ENCODE assay signal across 12 cellular contexts in genomic region chr17:73142763-73143395, GRCh38.
DNase-seq lines count a peak whose midpoint lies in the region; ATAC-seq and TF ChIP-seq lines count a peak whose summit lies in the region.
"Had no signal": no experiment of that assay in that cellular context is flagged by ENCODE, and none has a peak within 500 bp of the region (broad histone marks: within the 10 kb centered on the region; RNA-seq: fewer than 3 reads in every experiment).

No MANE protein-coding gene starts in this region.

- H3K4me3 ChIP-seq in RWPE2 (ENCODE audit: severe bottlenecking) (no peak overlapping the region), choroid plexus epithelial cell (ENCODE audit: low read depth, low read length) (no peak overlapping the region)

- no peak overlapping the region for H3K4me3 Mint-ChIP-seq in activated naive CD4-positive, alpha-beta T cell treated with anti-CD3 and anti-CD28 coated beads, Interleukin-2, amount 10 ng/mL, durations not matched to agents 7 days and 5 days
- peak overlapping the region; percentile 42 for H3K4me3 Mint-ChIP-seq in stimulated activated naive CD8-positive, alpha-beta T cell treated with anti-CD3 and anti-CD28 coated beads, Interleukin-15, Interleukin-2, amounts not matched to agents 100 ng/mL and 50 ng/mL, for 24 hours
- H3K4me3 Mint-ChIP-seq: B cell had no signal

- H3K36me3 Mint-ChIP-seq in activated naive CD4-positive, alpha-beta T cell treated with anti-CD3 and anti-CD28 coated beads, Interleukin-2, amount 10 ng/mL, durations not matched to agents 7 days and 5 days, result peaks cover 5% of the 10 kb centered on the region
- peaks cover 6% of the 10 kb centered on the region for H3K36me3 Mint-ChIP-seq in stimulated activated naive CD8-positive, alpha-beta T cell treated with anti-CD3 and anti-CD28 coated beads, Interleukin-15, Interleukin-2, amounts not matched to agents 100 ng/mL and 50 ng/mL, for 24 hours (ENCODE audit: low read depth)

- no peaks in the 10 kb centered on the region for H3K9me3 ChIP-seq in RWPE2 (ENCODE audit: severe bottlenecking)

- ATAC-seq in RWPE2 (ENCODE audit: low read depth) (peak; percentile 62; the same call in 1 of the 3 replicates), HG02678 (IDR thresholded peaks at IDR 0.05; ENCODE audit: unreplicated experiment) (no peak)
- ATAC-seq: activated CD4-positive, CD25-positive, alpha-beta regulatory T cell treated with anti-CD3 and anti-CD28 coated beads, Interleukin-2, amount 50 U/mL, for 24 hours had no signal

- no peaks in the 10 kb centered on the region for H3K27me3 ChIP-seq in RWPE2 (ENCODE audit: insufficient read depth, poor library complexity, severe bottlenecking)

- no peaks in the 10 kb centered on the region for H3K36me3 ChIP-seq in RWPE2 (ENCODE audit: low read depth)

- peaks cover 11% of the 10 kb centered on the region for H3K27me3 Mint-ChIP-seq in activated naive CD4-positive, alpha-beta T cell treated with anti-CD3 and anti-CD28 coated beads, Interleukin-2, amount 10 ng/mL, durations not matched to agents 7 days and 5 days
- peaks cover 4% of the 10 kb centered on the region for H3K27me3 Mint-ChIP-seq in stimulated activated naive CD8-positive, alpha-beta T cell treated with anti-CD3 and anti-CD28 coated beads, Interleukin-15, Interleukin-2, amounts not matched to agents 100 ng/mL and 50 ng/mL, for 24 hours

- no peaks in the 10 kb centered on the region for H3K4me1 ChIP-seq in RWPE2 (ENCODE audit: insufficient read depth, poor library complexity, severe bottlenecking)

- H3K4me1 Mint-ChIP-seq in activated naive CD4-positive, alpha-beta T cell treated with anti-CD3 and anti-CD28 coated beads, Interleukin-2, amount 10 ng/mL, durations not matched to agents 7 days and 5 days, result peaks cover 16% of the 10 kb centered on the region
- peaks cover 17% of the 10 kb centered on the region for H3K4me1 Mint-ChIP-seq in stimulated activated naive CD8-positive, alpha-beta T cell treated with anti-CD3 and anti-CD28 coated beads, Interleukin-15, Interleukin-2, amounts not matched to agents 100 ng/mL and 50 ng/mL, for 24 hours (ENCODE audit: low read depth)
- H3K4me1 Mint-ChIP-seq: B cell had no signal

- H3K27ac ChIP-seq in RWPE2 (ENCODE audit: poor library complexity, severe bottlenecking), result no peak overlapping the region

- H3K9me3 Mint-ChIP-seq in activated naive CD4-positive, alpha-beta T cell treated with anti-CD3 and anti-CD28 coated beads, Interleukin-2, amount 10 ng/mL, durations not matched to agents 7 days and 5 days, result peaks cover 34% of the 10 kb centered on the region
- H3K9me3 Mint-ChIP-seq in stimulated activated naive CD8-positive, alpha-beta T cell treated with anti-CD3 and anti-CD28 coated beads, Interleukin-15, Interleukin-2, amounts not matched to agents 100 ng/mL and 50 ng/mL, for 24 hours, result peaks cover 9% of the 10 kb centered on the region

- TF ChIP-seq CTCF in RWPE2 (IDR thresholded peaks at IDR 0.05; ENCODE audit: poor library complexity, severe bottlenecking) (no peak), choroid plexus epithelial cell (conservative IDR thresholded peaks at IDR 0.05; ENCODE audit: low read depth, low read length) (no peak)

- DNase-seq in activated naive CD4-positive, alpha-beta T cell treated with anti-CD3 and anti-CD28 coated beads, Interleukin-2, amount 10 ng/mL, durations not matched to agents 7 days and 5 days, result peak; percentile 33
- no peak for DNase-seq in activated naive CD4-positive, alpha-beta T cell treated with anti-CD3 and anti-CD28 coated beads, Interleukin-2, amount 50 U/mL, for 16 hours
- no peak for DNase-seq in RWPE2 (ENCODE audit: low spot score)
- DNase-seq in choroid plexus epithelial cell (ENCODE audit: low read depth), result peak; percentile 48
- DNase-seq in NCI-H1105 treated with DMSO at 0.1 percent for 48 hours (lab: John Stamatoyannopoulos, UW), result no peak
- no peak for DNase-seq in effector CD8-positive, alpha-beta T cell (lab: John Stamatoyannopoulos, UW)
- DNase-seq: NCI-H2171, occipital lobe had no signal

- CTCF ChIA-PET in activated naive CD4-positive, alpha-beta T cell treated with anti-CD3 and anti-CD28 coated beads, Interleukin-2, amount 10 ng/mL, durations not matched to agents 7 days and 5 days (lab: Charles Lee), result interaction anchor here (0.9 to 1.6 kb wide), 4 partner anchors 13 to 586 kb away, joined by 4 to 6 read pairs (median 4); no protein-coding TSS in a partner anchor

- peak overlapping the region; percentile 22 for H3K27ac Mint-ChIP-seq in activated naive CD4-positive, alpha-beta T cell treated with anti-CD3 and anti-CD28 coated beads, Interleukin-2, amount 10 ng/mL, durations not matched to agents 7 days and 5 days
- peak overlapping the region; percentile 80 for H3K27ac Mint-ChIP-seq in stimulated activated naive CD8-positive, alpha-beta T cell treated with anti-CD3 and anti-CD28 coated beads, Interleukin-15, Interleukin-2, amounts not matched to agents 100 ng/mL and 50 ng/mL, for 24 hours
- H3K27ac Mint-ChIP-seq: B cell had no signal

Comparison
In these comparisons a context has a peak if more than half of its experiments do, and no peak if none do; other contexts are left out.
1. DNase-seq: peak in activated naive CD4-positive, alpha-beta T cell treated with anti-CD3 and anti-CD28 coated beads, Interleukin-2, amount 10 ng/mL, durations not matched to agents 7 days and 5 days (single experiment) and choroid plexus epithelial cell (single experiment); none in activated naive CD4-positive, alpha-beta T cell treated with anti-CD3 and anti-CD28 coated beads, Interleukin-2, amount 50 U/mL, for 16 hours (single experiment), RWPE2 (single experiment), NCI-H1105 treated with DMSO at 0.1 percent for 48 hours (single experiment) and effector CD8-positive, alpha-beta T cell (single experiment).